In genomic region chr16:52677487-52677886, GRCh38 we compare ENCODE assay signal across 18 cellular contexts.
"Had no signal": no experiment of that assay in that cellular context is flagged by ENCODE, and none has a peak within 500 bp of the region (broad histone marks: within the 10 kb centered on the region; RNA-seq: fewer than 3 reads in every experiment).

No MANE protein-coding gene starts in this region.

- H3K36me3 Mint-ChIP-seq: activated naive CD4-positive, alpha-beta T cell treated with anti-CD3 and anti-CD28 coated beads, Interleukin-2, amount 50 U/mL, for 24 hours; brain; naive thymus-derived CD4-positive, alpha-beta T cell had no signal

- H3K4me3 Mint-ChIP-seq: activated CD8-positive, alpha-beta T cell treated with anti-CD3 and anti-CD28 coated beads, Interleukin-2, amount 10 ng/mL, durations not matched to agents 7 days and 5 days; activated naive CD4-positive, alpha-beta T cell treated with anti-CD3 and anti-CD28 coated beads, Interleukin-2, amount 50 U/mL, for 24 hours; brain; naive thymus-derived CD4-positive, alpha-beta T cell; T-helper 2 cell treated with Interferon-gamma antibody and Interleukin-4, amounts not matched to agents 5 μg/mL and 100 μg/mL, for 36 hours had no signal

- H3K9me3 Mint-ChIP-seq: activated naive CD4-positive, alpha-beta T cell treated with anti-CD3 and anti-CD28 coated beads, Interleukin-2, amount 50 U/mL, for 24 hours had no signal

- DNase-seq: activated CD4-positive, alpha-beta T cell treated with anti-CD3 and anti-CD28 coated beads for 1 hour; activated CD4-positive, alpha-beta T cell treated with anti-CD3 and anti-CD28 coated beads, Interleukin-2, amount 50 U/mL, for 1 hour; activated CD8-positive, alpha-beta T cell treated with anti-CD3 and anti-CD28 coated beads, Interleukin-2, amount 10 ng/mL, durations not matched to agents 7 days and 5 days; activated gamma-delta T cell treated with Interleukin-2 at 50 U/mL for 16 hours; anterior cingulate cortex; central memory CD4-positive, alpha-beta T cell; dermis blood vessel endothelial cell; effector CD8-positive, alpha-beta T cell; kidney; naive thymus-derived CD4-positive, alpha-beta T cell; retina; stimulated activated CD4-positive, alpha-beta T cell treated with anti-CD3 and anti-CD28 coated beads, Interleukin-4, amount 100 ng/mL, for 1 hour; stimulated activated naive CD4-positive, alpha-beta T cell treated with Interleukin-2 at 50 U/mL for 16 hours; WERI-Rb-1 had no signal

- H3K27ac ChIP-seq: foreskin keratinocyte, WERI-Rb-1 had no signal

- H3K27me3 Mint-ChIP-seq: activated naive CD4-positive, alpha-beta T cell treated with anti-CD3 and anti-CD28 coated beads, Interleukin-2, amount 50 U/mL, for 24 hours; naive thymus-derived CD4-positive, alpha-beta T cell had no signal

- H3K36me3 ChIP-seq: WERI-Rb-1 had no signal

- H3K4me1 ChIP-seq: foreskin keratinocyte had no signal

- H3K4me1 Mint-ChIP-seq: activated naive CD4-positive, alpha-beta T cell treated with anti-CD3 and anti-CD28 coated beads, Interleukin-2, amount 50 U/mL, for 24 hours; brain; naive thymus-derived CD4-positive, alpha-beta T cell had no signal

- H3K27ac Mint-ChIP-seq: activated CD8-positive, alpha-beta T cell treated with anti-CD3 and anti-CD28 coated beads, Interleukin-2, amount 10 ng/mL, durations not matched to agents 7 days and 5 days; activated naive CD4-positive, alpha-beta T cell treated with anti-CD3 and anti-CD28 coated beads, Interleukin-2, amount 50 U/mL, for 24 hours; brain; naive thymus-derived CD4-positive, alpha-beta T cell; T-helper 2 cell treated with Interferon-gamma antibody and Interleukin-4, amounts not matched to agents 5 μg/mL and 100 μg/mL, for 36 hours had no signal

- H3K27me3 ChIP-seq: foreskin keratinocyte had no signal

- ATAC-seq: activated CD8-positive, alpha-beta T cell treated with anti-CD3 and anti-CD28 coated beads, Interleukin-2, amount 10 ng/mL, durations not matched to agents 7 days and 5 days; foreskin keratinocyte; naive thymus-derived CD4-positive, alpha-beta T cell had no signal
